ENCODE assay signal across 12 cellular contexts in the genomic region with DNA sequence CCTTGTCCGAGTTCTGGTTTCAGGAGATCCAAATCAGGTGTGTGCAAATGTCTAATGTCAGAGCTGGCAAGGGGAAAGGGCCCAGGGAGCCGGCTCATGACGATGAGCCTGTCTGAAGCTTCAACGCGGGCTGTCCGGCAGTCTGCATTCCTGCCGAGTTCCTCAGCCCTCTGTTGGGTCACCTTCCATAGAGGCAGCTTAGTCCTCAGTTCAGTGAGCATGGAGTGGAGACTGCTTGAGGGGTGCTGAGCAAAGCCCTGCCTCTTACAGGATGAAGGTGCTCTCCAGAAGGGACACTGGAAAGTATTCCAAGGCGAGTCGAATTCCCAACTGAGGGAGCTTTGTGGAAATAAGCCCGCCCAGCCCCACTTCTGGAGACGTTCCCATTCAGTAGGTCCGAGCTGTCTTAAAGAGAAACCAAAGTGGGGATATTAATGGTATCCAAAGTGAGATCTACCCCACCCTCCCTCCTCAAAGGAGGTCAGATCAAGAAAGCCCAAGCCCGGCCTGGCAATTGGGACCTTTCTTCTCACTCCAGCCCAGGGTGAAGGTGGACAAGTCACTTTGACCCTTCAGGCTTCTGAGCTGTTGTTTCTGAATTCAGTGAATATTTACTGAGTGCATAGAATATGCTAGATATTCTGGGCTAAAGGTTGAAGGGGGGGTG. TPM values are rescaled to one million over a fixed set of nuclear protein-coding genes. Genes with fewer than 3 reads are reported as not detected.
DNase-seq lines count a peak whose midpoint lies in the region; ATAC-seq, FAIRE-seq and TF ChIP-seq lines count a peak whose summit lies in the region.
"Had no signal": no experiment of that assay in that cellular context is flagged by ENCODE, and none has a peak within 500 bp of the region (broad histone marks: within the 10 kb centered on the region; RNA-seq: fewer than 3 reads in every experiment).

No MANE protein-coding gene starts in this region.

- H3K9ac ChIP-seq in kidney (ENCODE audit: low read length in 2 of 2), result no peak overlapping the region

- H3K36me3 Mint-ChIP-seq in stimulated activated effector memory CD8-positive, alpha-beta T cell treated with anti-CD3 and anti-CD28 coated beads, Interleukin-12 subunit alpha, Interleukin-12 subunit beta, amount 100 ng/mL, for 72 hours, result no peaks in the 10 kb centered on the region
- H3K36me3 Mint-ChIP-seq in activated T-helper 17 cell treated with anti-CD3 and anti-CD28 coated beads, Interleukin-2, amount 50 U/mL, for 72 hours (ENCODE audit: low read depth), result no peaks in the 10 kb centered on the region

- H3K9me3 ChIP-seq in kidney (ENCODE audit: control insufficient read depth in 1 of 2, low read length in 2 of 2), result no peaks in the 10 kb centered on the region

- no peak for FAIRE-seq in kidney (lab: Jason Lieb, UNC)
- FAIRE-seq: GM12892 had no signal

- no peak for TF ChIP-seq CTCF in astrocyte of the cerebellum (IDR thresholded peaks at IDR 0.05; ENCODE audit: low read depth, low read length, missing control alignments)
- no peak for TF ChIP-seq CTCF in kidney (IDR thresholded peaks at IDR 0.05; ENCODE audit: borderline replicate concordance, extremely low read depth, insufficient read depth)

- H3K4me1 ChIP-seq in kidney (ENCODE audit: control insufficient read depth in 1 of 2, insufficient read depth in 1 of 2, low read depth in 1 of 2, low read length in 2 of 2), result peaks cover 9 to 11% of the 10 kb centered on the region in 2 donors

- no peak overlapping the region for H3K4me3 Mint-ChIP-seq in stimulated activated effector memory CD8-positive, alpha-beta T cell treated with anti-CD3 and anti-CD28 coated beads, Interleukin-12 subunit alpha, Interleukin-12 subunit beta, amount 100 ng/mL, for 72 hours
- no peak overlapping the region for H3K4me3 Mint-ChIP-seq in activated T-helper 17 cell treated with anti-CD3 and anti-CD28 coated beads, Interleukin-2, amount 50 U/mL, for 72 hours
- H3K4me3 Mint-ChIP-seq: activated CD4-positive, alpha-beta T cell treated with anti-CD3 and anti-CD28 coated beads, Interleukin-2, amount 10 ng/mL, durations not matched to agents 7 days and 5 days; dendritic cell treated with granulocyte-macrophage colony-stimulating factor and Interleukin-4, amounts not matched to agents 40 ng/mL and 50 ng/mL, for 4 days had no signal

- peaks cover 44% of the 10 kb centered on the region for H3K27me3 Mint-ChIP-seq in activated T-helper 17 cell treated with anti-CD3 and anti-CD28 coated beads, Interleukin-2, amount 50 U/mL, for 72 hours

- H3K4me3 ChIP-seq in astrocyte of the cerebellum (ENCODE audit: low read depth, low read length), result peak overlapping the region; percentile 83
- peak overlapping the region in 1 of 2 donors; percentile 2 for H3K4me3 ChIP-seq in kidney (ENCODE audit: low read length in 2 of 2)

- intact Hi-C loops in kidney (cut with DNase I), result no loop called here

- H3K27ac Mint-ChIP-seq in stimulated activated effector memory CD8-positive, alpha-beta T cell treated with anti-CD3 and anti-CD28 coated beads, Interleukin-12 subunit alpha, Interleukin-12 subunit beta, amount 100 ng/mL, for 72 hours, result no peak overlapping the region
- no peak overlapping the region for H3K27ac Mint-ChIP-seq in activated T-helper 17 cell treated with anti-CD3 and anti-CD28 coated beads, Interleukin-2, amount 50 U/mL, for 72 hours
- H3K27ac Mint-ChIP-seq: activated CD4-positive, alpha-beta T cell treated with anti-CD3 and anti-CD28 coated beads, Interleukin-2, amount 10 ng/mL, durations not matched to agents 7 days and 5 days; dendritic cell treated with granulocyte-macrophage colony-stimulating factor and Interleukin-4, amounts not matched to agents 40 ng/mL and 50 ng/mL, for 4 days; naive thymus-derived CD4-positive, alpha-beta T cell had no signal

- in situ Hi-C loops in astrocyte of the cerebellum (cut with HindIII; ENCODE audit: low sequenced_read_pairs), result no loop called here

- DNase-seq in EH (ENCODE audit: low read depth), result peak; percentile 34
- DNase-seq in astrocyte of the cerebellum (ENCODE audit: low read depth), result no peak
- no peak for DNase-seq in kidney
- no peak for DNase-seq in stimulated activated effector memory CD8-positive, alpha-beta T cell treated with anti-CD3 and anti-CD28 coated beads, Interleukin-12 subunit alpha, Interleukin-12 subunit beta, amount 100 ng/mL, for 72 hours (ENCODE audit: low spot score in 2 of 2)
- DNase-seq in NCI-H526 (lab: John Stamatoyannopoulos, UW), result no peak
- DNase-seq in cerebellum (ENCODE audit: low spot score), result no peak
- DNase-seq: activated CD4-positive, alpha-beta T cell treated with anti-CD3 and anti-CD28 coated beads, Interleukin-2, amount 10 ng/mL, durations not matched to agents 7 days and 5 days; naive thymus-derived CD4-positive, alpha-beta T cell had no signal

- H3K27ac ChIP-seq in kidney (ENCODE audit: low read depth in 2 of 2, low read length in 2 of 2), result peak overlapping the region; percentile 14 to 20

- peak; percentile 16 for ATAC-seq in stimulated activated effector memory CD8-positive, alpha-beta T cell treated with anti-CD3 and anti-CD28 coated beads, Interleukin-12 subunit alpha, Interleukin-12 subunit beta, amount 100 ng/mL, for 72 hours
- ATAC-seq in GM21737 (IDR thresholded peaks at IDR 0.05; ENCODE audit: unreplicated experiment), result no peak
- no peak for ATAC-seq in activated T-helper 17 cell treated with anti-CD3 and anti-CD28 coated beads, Interleukin-2, amount 50 U/mL, for 72 hours (replicated peaks)
- ATAC-seq: naive thymus-derived CD4-positive, alpha-beta T cell had no signal

- H3K9me3 Mint-ChIP-seq in stimulated activated effector memory CD8-positive, alpha-beta T cell treated with anti-CD3 and anti-CD28 coated beads, Interleukin-12 subunit alpha, Interleukin-12 subunit beta, amount 100 ng/mL, for 72 hours, result no peaks in the 10 kb centered on the region
- no peaks in the 10 kb centered on the region for H3K9me3 Mint-ChIP-seq in activated T-helper 17 cell treated with anti-CD3 and anti-CD28 coated beads, Interleukin-2, amount 50 U/mL, for 72 hours
- H3K9me3 Mint-ChIP-seq: activated CD4-positive, alpha-beta T cell treated with anti-CD3 and anti-CD28 coated beads, Interleukin-2, amount 10 ng/mL, durations not matched to agents 7 days and 5 days; dendritic cell treated with granulocyte-macrophage colony-stimulating factor and Interleukin-4, amounts not matched to agents 40 ng/mL and 50 ng/mL, for 4 days had no signal

- H3K36me3 ChIP-seq in kidney (ENCODE audit: control insufficient read depth in 1 of 2, insufficient read depth in 2 of 2, low read length in 2 of 2), result no peaks in the 10 kb centered on the region

- no peaks in the 10 kb centered on the region for H3K4me1 Mint-ChIP-seq in stimulated activated effector memory CD8-positive, alpha-beta T cell treated with anti-CD3 and anti-CD28 coated beads, Interleukin-12 subunit alpha, Interleukin-12 subunit beta, amount 100 ng/mL, for 72 hours
- no peaks in the 10 kb centered on the region for H3K4me1 Mint-ChIP-seq in activated T-helper 17 cell treated with anti-CD3 and anti-CD28 coated beads, Interleukin-2, amount 50 U/mL, for 72 hours
- H3K4me1 Mint-ChIP-seq: activated CD4-positive, alpha-beta T cell treated with anti-CD3 and anti-CD28 coated beads, Interleukin-2, amount 10 ng/mL, durations not matched to agents 7 days and 5 days had no signal

RNA-seq across cellular contexts. Expression of a gene that starts 3.3 kb away (rescaled TPM):
- total RNA-seq in kidney (61.3 TPM), cerebellum (46.9 TPM)
- 5.9 TPM for polyA plus RNA-seq in kidney (ENCODE audit: insufficient read depth, low read depth, low replicate concordance)
- under 1 TPM in 1 of 2 donors, not detected in 1; 0.02 TPM for total RNA-seq in activated T-helper 17 cell treated with anti-CD3 and anti-CD28 coated beads, Interleukin-2, amount 50 U/mL, for 72 hours
- total RNA-seq: activated CD4-positive, alpha-beta T cell treated with anti-CD3 and anti-CD28 coated beads, Interleukin-2, amount 10 ng/mL, durations not matched to agents 7 days and 5 days had no signal
- polyA plus RNA-seq: naive thymus-derived CD4-positive, alpha-beta T cell had no signal

Comparison
In these comparisons a context has a peak if more than half of its experiments do, and no peak if none do; other contexts are left out.
1. RNA of a gene that starts 3.3 kb away (total RNA-seq): 61.3 TPM in kidney (single experiment) and 46.9 TPM in cerebellum (single experiment); 0.02 TPM in activated T-helper 17 cell treated with anti-CD3 and anti-CD28 coated beads, Interleukin-2, amount 50 U/mL, for 72 hours; every median in the first group is over 10 times any median in the second.